Comparison of ENCODE assay signal across 9 cellular contexts in the genomic region with DNA sequence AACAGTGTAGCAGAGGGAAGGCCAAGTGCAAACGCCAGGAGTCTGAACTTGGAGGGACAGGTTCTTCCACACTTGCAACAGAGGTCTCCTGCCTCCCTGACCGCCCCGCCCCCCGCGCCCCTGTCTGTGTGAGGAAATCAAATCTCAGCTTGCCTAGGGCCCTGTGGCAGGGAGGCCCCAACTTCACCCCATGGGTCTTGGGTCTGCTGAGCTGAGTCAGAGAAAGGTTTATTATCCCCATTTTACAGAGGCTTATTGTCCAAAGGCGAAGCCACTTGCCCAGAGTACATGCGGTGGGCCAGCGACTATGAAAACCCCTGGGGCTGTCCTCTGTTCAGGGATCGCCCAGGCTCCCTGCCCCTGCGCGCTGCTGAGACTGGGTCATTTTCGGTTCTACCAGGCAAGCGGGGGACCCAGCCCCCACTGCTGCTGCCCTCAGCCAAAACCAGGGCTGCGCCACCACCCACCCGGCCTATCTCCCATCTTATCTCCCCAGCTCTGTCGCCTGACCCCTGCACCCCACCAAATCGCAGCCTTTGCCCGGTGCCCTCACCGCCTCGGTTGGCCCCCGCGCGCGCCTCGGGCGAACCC. TPM values are rescaled to one million over a fixed set of nuclear protein-coding genes. Genes with fewer than 3 reads are reported as not detected.
A peak's percentile ranks its signal among the peaks of the same experiment; 100 is the strongest.
DNase-seq lines count a peak whose midpoint lies in the region; ATAC-seq and TF ChIP-seq lines count a peak whose summit lies in the region.
"Had no signal": no experiment of that assay in that cellular context is flagged by ENCODE, and none has a peak within 500 bp of the region (broad histone marks: within the 10 kb centered on the region; RNA-seq: fewer than 3 reads in every experiment).

No MANE protein-coding gene starts in this region.

- H3K4me1 Mint-ChIP-seq in activated CD4-positive, alpha-beta T cell treated with anti-CD3 and anti-CD28 coated beads, Interleukin-2, amount 10 ng/mL, durations not matched to agents 24 days and 14 days: peaks cover 26% of the 10 kb centered on the region

- ATAC-seq in body of pancreas (no peak), HG02571 (IDR thresholded peaks at IDR 0.05; ENCODE audit: unreplicated experiment) (no peak)

- H3K9me3 Mint-ChIP-seq in activated CD4-positive, alpha-beta T cell treated with anti-CD3 and anti-CD28 coated beads, Interleukin-2, amount 10 ng/mL, durations not matched to agents 24 days and 14 days: no peaks in the 10 kb centered on the region

- TF ChIP-seq CTCF in body of pancreas (IDR thresholded peaks at IDR 0.05): peak in 2 of 7 experiments; percentile 6 to 22
- no peak for TF ChIP-seq CTCF in lower leg skin (IDR thresholded peaks at IDR 0.05)
- no peak for TF ChIP-seq CTCF in tibial nerve (IDR thresholded peaks at IDR 0.05)

- H3K4me1 ChIP-seq in body of pancreas (peaks cover 82% of the 10 kb centered on the region), tibial nerve (peaks cover 0 to 26% (median 9%) of the 10 kb centered on the region in 4 donors)

- H3K9me3 ChIP-seq in body of pancreas (no peaks in the 10 kb centered on the region), tibial nerve (no peaks in the 10 kb centered on the region)

- H3K27ac ChIP-seq in body of pancreas (peak overlapping the region; percentile 80 to 88 (median 86)), tibial nerve (peak overlapping the region; percentile 81 to 94 (median 89))

- no peak for TF ChIP-seq POLR2A in body of pancreas (IDR thresholded peaks at IDR 0.05)
- TF ChIP-seq POLR2A in lower leg skin (IDR thresholded peaks at IDR 0.05): no peak
- TF ChIP-seq POLR2A in tibial nerve (IDR thresholded peaks at IDR 0.05): no peak

- no peak overlapping the region for H3K4me3 ChIP-seq in body of pancreas
- peak overlapping the region; percentile 14 for H3K4me3 ChIP-seq in lower leg skin (ENCODE audit: low read depth, poor library complexity, severe bottlenecking)
- H3K4me3 ChIP-seq in tibial nerve: peak overlapping the region; percentile 40 to 91 (median 76)

- H3K27ac Mint-ChIP-seq in activated CD4-positive, alpha-beta T cell treated with anti-CD3 and anti-CD28 coated beads, Interleukin-2, amount 10 ng/mL, durations not matched to agents 24 days and 14 days: no peak overlapping the region

- peak overlapping the region; percentile 88 for H3K4me3 Mint-ChIP-seq in activated CD4-positive, alpha-beta T cell treated with anti-CD3 and anti-CD28 coated beads, Interleukin-2, amount 10 ng/mL, durations not matched to agents 24 days and 14 days

- 29 to 34% methylated on average over 13 to 23 of the region's 26 CpGs for WGBS in body of pancreas, 2 donors
- 16 to 25% methylated on average over 24 to 26 of the region's 26 CpGs for WGBS in lower leg skin, 2 donors
- WGBS in tibial nerve, 2 donors: 27 to 37% methylated on average over 24 to 25 of the region's 26 CpGs

- no peaks in the 10 kb centered on the region for H3K36me3 ChIP-seq in body of pancreas (replicated peaks in 1 of 2; ENCODE audit: insufficient read depth in 1 of 2, low read depth in 2 of 2)
- H3K36me3 ChIP-seq in tibial nerve: no peaks in the 10 kb centered on the region

- DNase-seq in activated CD4-positive, alpha-beta T cell treated with anti-CD3 and anti-CD28 coated beads, Interleukin-2, amount 10 ng/mL, durations not matched to agents 24 days and 14 days: no peak
- no peak for DNase-seq in activated CD4-positive, alpha-beta T cell treated with anti-CD3 and anti-CD28 coated beads, Interleukin-2, amount 50 U/mL, for 1 hour
- DNase-seq in body of pancreas (peak in 2 of 4 donors; percentile 52 to 74), lower leg skin (ENCODE audit: low spot score in 2 of 2) (no peak), tibial nerve (ENCODE audit: low spot score in 2 of 2) (no peak), NCI-H2107 (lab: John Stamatoyannopoulos, UW) (no peak), MV-4-11 (lab: John Stamatoyannopoulos, UW) (no peak)

- H3K27me3 ChIP-seq in body of pancreas: no peaks in the 10 kb centered on the region
- H3K27me3 ChIP-seq in tibial nerve: no peaks in the 10 kb centered on the region

- TF ChIP-seq EP300 in tibial nerve (IDR thresholded peaks at IDR 0.05): no peak

- H3K27me3 Mint-ChIP-seq in activated CD4-positive, alpha-beta T cell treated with anti-CD3 and anti-CD28 coated beads, Interleukin-2, amount 10 ng/mL, durations not matched to agents 24 days and 14 days: peaks cover 8% of the 10 kb centered on the region

- intact Hi-C loops in activated CD4-positive, alpha-beta T cell treated with anti-CD3 and anti-CD28 coated beads, Interleukin-2, amount 10 ng/mL, durations not matched to agents 24 days and 14 days (cut with micrococcal nuclease): loop anchor here (2.0 kb wide), 1 partner anchor 13 kb away; no protein-coding TSS in a partner anchor
- intact Hi-C loops in body of pancreas (cut with DNase I) (no loop called here), lower leg skin (cut with DNase I; ENCODE audit: low total_unique reads) (no loop called here)

- H3K36me3 Mint-ChIP-seq in activated CD4-positive, alpha-beta T cell treated with anti-CD3 and anti-CD28 coated beads, Interleukin-2, amount 10 ng/mL, durations not matched to agents 24 days and 14 days (ENCODE audit: low read depth): peaks cover 9% of the 10 kb centered on the region

RNA-seq across cellular contexts. Expression of gene CERS4, which starts 1.0 kb away (rescaled TPM):
- 30.3 and 30.6 TPM in 2 replicates for total RNA-seq in activated CD4-positive, alpha-beta T cell treated with anti-CD3 and anti-CD28 coated beads, Interleukin-2, amount 10 ng/mL, durations not matched to agents 24 days and 14 days
- total RNA-seq in body of pancreas (10 to 100 TPM; 53.1 to 87.4 TPM), lower leg skin (100 to 1,000 TPM; 104 to 106 (median 105) TPM), tibial nerve (10 to 100 TPM; 56.9 to 73.5 (median 67.1) TPM)

RNA-seq across cellular contexts. Expression of gene FBN3, which starts 58.8 kb away (rescaled TPM):
- total RNA-seq in activated CD4-positive, alpha-beta T cell treated with anti-CD3 and anti-CD28 coated beads, Interleukin-2, amount 10 ng/mL, durations not matched to agents 24 days and 14 days: not detected in 2 replicates
- total RNA-seq in body of pancreas: under 1 TPM in 1 of 2 donors, not detected in 1; 0.26 TPM
- total RNA-seq in lower leg skin: 1 to 10 TPM in 1 of 4 donors, under 1 TPM in 1, not detected in 2; 0.04 to 2.1 TPM
- total RNA-seq in tibial nerve: 1 to 10 TPM in 1 of 4 donors, under 1 TPM in 1, not detected in 2; 0.20 to 2.5 TPM
- total RNA-seq: activated CD8-positive, alpha-beta memory T cell treated with anti-CD3 and anti-CD28 coated beads for 36 hours had no signal

Comparison
In these comparisons a context has a peak if more than half of its experiments do, and no peak if none do; other contexts are left out.
1. H3K4me3 ChIP-seq: peak in lower leg skin (single experiment) and tibial nerve (4 of 4); none in body of pancreas (0 of 2).